1 cellular context compared by ENCODE assay signal in genomic region chr4:40059362-40059761, GRCh38.
TF ChIP-seq lines count a peak whose summit lies in the region.

No MANE protein-coding gene starts in this region.

TF ChIP-seq in H1, 55 proteins besides CTCF, POLR2A, EP300 and RAD21:
- TF ChIP-seq BACH1 (IDR thresholded peaks at IDR 0.05; ENCODE audit: low read length) (no peak), NRF1 (IDR thresholded peaks at IDR 0.05; ENCODE audit: low read depth, low read length) (no peak), SRF (IDR thresholded peaks at IDR 0.05; ENCODE audit: low read depth, low read length) (no peak), SAP30 (IDR thresholded peaks at IDR 0.05; ENCODE audit: insufficient read depth, insufficient replicate concordance, low read length) (no peak)
TF ChIP-seq in H1: peak in this region for 0.
